ENCODE assay signal across 8 cellular contexts in genomic region chr18:80247403-80247916, GRCh38. TPM values are rescaled to one million over a fixed set of nuclear protein-coding genes. Genes with fewer than 3 reads are reported as not detected.
DNase-seq lines count a peak whose midpoint lies in the region; ATAC-seq and TF ChIP-seq lines count a peak whose summit lies in the region.

PARD6G (minus strand) TSS chr18:80247514; CDS start chr18:80247348, 166 bp downstream.

- peak within 1 kb of the TSS; percentile 72 for H3K18ac ChIP-seq in trophoblast cell (ENCODE audit: low read length)

- peaks cover 62% of the 10 kb centered on the region for H3K27me3 Mint-ChIP-seq in CD4-positive, alpha-beta T cell
- peaks cover 56% of the 10 kb centered on the region for H3K27me3 Mint-ChIP-seq in activated naive CD8-positive, alpha-beta T cell treated with anti-CD3 and anti-CD28 coated beads, Interleukin-2, amount 10 ng/mL, durations not matched to agents 7 days and 5 days

- peaks cover 0 to 20% (median 5%) of the 10 kb centered on the region in 12 donors for H3K4me1 ChIP-seq in heart left ventricle
- no peaks in the 10 kb centered on the region for H3K4me1 ChIP-seq in trophoblast cell (ENCODE audit: control insufficient read depth in 1 of 2, insufficient read depth in 2 of 2, low read length in 2 of 2)
- peaks cover 0 to 22% (median 10%) of the 10 kb centered on the region in 4 donors for H3K4me1 ChIP-seq in tibial artery

- peak; percentile 20 to 58 (median 44) for DNase-seq in CD4-positive, alpha-beta T cell
- peak; percentile 53 to 56 for DNase-seq in Kasumi-1 (lab: John Stamatoyannopoulos, UW)
- peak; percentile 80 for DNase-seq in SK-N-DZ (ENCODE audit: low spot score)
- DNase-seq in activated naive CD8-positive, alpha-beta T cell treated with anti-CD3 and anti-CD28 coated beads, Interleukin-2, amount 10 ng/mL, durations not matched to agents 7 days and 5 days: peak; percentile 69
- DNase-seq in heart left ventricle: peak; percentile 85 to 90 (median 88)
- peak; percentile 73 to 75 for DNase-seq in trophoblast cell
- peak; percentile 55 to 82 for DNase-seq in tibial artery

- H3K23ac ChIP-seq in trophoblast cell (ENCODE audit: low read length): no peak within 1 kb of the TSS

- peak within 1 kb of the TSS; percentile 21 for H3K4ac ChIP-seq in trophoblast cell (ENCODE audit: low read depth, low read length)

- peak within 1 kb of the TSS; percentile 86 for H3K14ac ChIP-seq in trophoblast cell (ENCODE audit: low read length)

- peak within 1 kb of the TSS; percentile 50 for H4K12ac ChIP-seq in trophoblast cell (ENCODE audit: low read depth, low read length)

- H3K36me3 ChIP-seq in heart left ventricle (no peaks in the 10 kb centered on the region), trophoblast cell (ENCODE audit: control insufficient read depth in 1 of 2, insufficient read depth in 2 of 2, low read length in 2 of 2) (no peaks in the 10 kb centered on the region), tibial artery (no peaks in the 10 kb centered on the region)

- no peak for TF ChIP-seq CTCF in CD4-positive, alpha-beta T cell (IDR thresholded peaks at IDR 0.05)
- TF ChIP-seq CTCF in heart left ventricle (IDR thresholded peaks at IDR 0.05) (peak in 4 of 12 donors; percentile 9 to 43 (median 21)), tibial artery (IDR thresholded peaks at IDR 0.05) (no peak)

- H3K4me3 Mint-ChIP-seq in CD4-positive, alpha-beta T cell: peak within 1 kb of the TSS; percentile 48
- peak within 1 kb of the TSS; percentile 62 for H3K4me3 Mint-ChIP-seq in activated naive CD8-positive, alpha-beta T cell treated with anti-CD3 and anti-CD28 coated beads, Interleukin-2, amount 10 ng/mL, durations not matched to agents 7 days and 5 days

- H3K27ac Mint-ChIP-seq in CD4-positive, alpha-beta T cell: no peak within 1 kb of the TSS
- H3K27ac Mint-ChIP-seq in activated naive CD8-positive, alpha-beta T cell treated with anti-CD3 and anti-CD28 coated beads, Interleukin-2, amount 10 ng/mL, durations not matched to agents 7 days and 5 days: no peak within 1 kb of the TSS

- peak within 1 kb of the TSS; percentile 84 for H4K8ac ChIP-seq in trophoblast cell (ENCODE audit: low read depth, low read length)

- peak within 1 kb of the TSS; percentile 85 for H2AFZ ChIP-seq in trophoblast cell (ENCODE audit: insufficient read depth, low read length, poor library complexity)

- no peak for TF ChIP-seq POLR2A in heart left ventricle (IDR thresholded peaks at IDR 0.05)

- peak within 1 kb of the TSS; percentile 90 for H3K4me2 ChIP-seq in trophoblast cell (ENCODE audit: low read length)

- H3K9me3 ChIP-seq in CD4-positive, alpha-beta T cell (ENCODE audit: control insufficient read depth, low read length): no peaks in the 10 kb centered on the region
- H3K9me3 ChIP-seq in heart left ventricle (no peaks in the 10 kb centered on the region), trophoblast cell (ENCODE audit: insufficient read depth, low read depth, low read length) (no peaks in the 10 kb centered on the region), tibial artery (no peaks in the 10 kb centered on the region)

- no peak within 1 kb of the TSS for H2BK12ac ChIP-seq in trophoblast cell (ENCODE audit: low read length)

- WGBS in heart left ventricle, 4 donors: 1 to 2% (median 1%) methylated on average over 9 to 60 of the region's 60 CpGs
- no CpG with 5 or more reads among the region's 60 CpGs for WGBS in trophoblast cell (ENCODE audit: extremely low coverage, insufficient coverage, insufficient read length)

- no peaks in the 10 kb centered on the region for H3K4me1 Mint-ChIP-seq in CD4-positive, alpha-beta T cell (ENCODE audit: low read depth)
- no peaks in the 10 kb centered on the region for H3K4me1 Mint-ChIP-seq in activated naive CD8-positive, alpha-beta T cell treated with anti-CD3 and anti-CD28 coated beads, Interleukin-2, amount 10 ng/mL, durations not matched to agents 7 days and 5 days

- peaks cover 5% of the 10 kb centered on the region for H3K79me2 ChIP-seq in trophoblast cell (ENCODE audit: control insufficient read depth, insufficient read depth, low read length, poor library complexity)

- H2BK5ac ChIP-seq in trophoblast cell (ENCODE audit: low read depth, low read length, poor library complexity): peak within 1 kb of the TSS; percentile 9

- peak within 1 kb of the TSS; percentile 5 for H2BK120ac ChIP-seq in trophoblast cell (ENCODE audit: insufficient read depth, low read length, poor library complexity)

- peak; percentile 60 for ATAC-seq in CD4-positive, alpha-beta T cell (ENCODE audit: poor library complexity)
- peak; percentile 56 for ATAC-seq in GM21447 (IDR thresholded peaks at IDR 0.05; ENCODE audit: unreplicated experiment)
- peak; percentile 62 for ATAC-seq in activated naive CD8-positive, alpha-beta T cell treated with anti-CD3 and anti-CD28 coated beads, Interleukin-2, amount 10 ng/mL, durations not matched to agents 7 days and 5 days (ENCODE audit: low read depth)
- peak; percentile 89 to 97 (median 95) for ATAC-seq in heart left ventricle

- H3K36me3 Mint-ChIP-seq in CD4-positive, alpha-beta T cell (ENCODE audit: low read depth): no peaks in the 10 kb centered on the region
- H3K36me3 Mint-ChIP-seq in activated naive CD8-positive, alpha-beta T cell treated with anti-CD3 and anti-CD28 coated beads, Interleukin-2, amount 10 ng/mL, durations not matched to agents 7 days and 5 days: no peaks in the 10 kb centered on the region

- H3K79me1 ChIP-seq in trophoblast cell (ENCODE audit: low read length): peaks cover 6% of the 10 kb centered on the region

- peak within 1 kb of the TSS; percentile 10 for H3K9ac ChIP-seq in trophoblast cell (ENCODE audit: low read length)

- H3K9me3 Mint-ChIP-seq in CD4-positive, alpha-beta T cell: no peaks in the 10 kb centered on the region
- no peaks in the 10 kb centered on the region for H3K9me3 Mint-ChIP-seq in activated naive CD8-positive, alpha-beta T cell treated with anti-CD3 and anti-CD28 coated beads, Interleukin-2, amount 10 ng/mL, durations not matched to agents 7 days and 5 days

- H3K4me3 ChIP-seq in heart left ventricle (peak within 1 kb of the TSS; percentile 64 to 91 (median 80)), trophoblast cell (ENCODE audit: low read depth, low read length) (peak within 1 kb of the TSS; percentile 77), tibial artery (peak within 1 kb of the TSS; percentile 60 to 85)

- H4K91ac ChIP-seq in trophoblast cell (ENCODE audit: low read depth, low read length): peak within 1 kb of the TSS; percentile 76

- POLR2A ChIA-PET in CD4-positive, alpha-beta T cell (lab: Charles Lee): no interaction called here
- POLR2A ChIA-PET in activated naive CD8-positive, alpha-beta T cell treated with anti-CD3 and anti-CD28 coated beads, Interleukin-2, amount 10 ng/mL, durations not matched to agents 7 days and 5 days (lab: Charles Lee): no interaction called here

- CTCF ChIA-PET in CD4-positive, alpha-beta T cell (lab: Charles Lee): no interaction called here

- no peak within 1 kb of the TSS for H3K27ac ChIP-seq in CD4-positive, alpha-beta T cell (ENCODE audit: low read depth, low read length)
- H3K27ac ChIP-seq in heart left ventricle: peak within 1 kb of the TSS in 5 of 12 donors; percentile 25 to 46 (median 38)
- no peak within 1 kb of the TSS for H3K27ac ChIP-seq in trophoblast cell (ENCODE audit: low read depth, low read length)
- peak within 1 kb of the TSS in 1 of 2 donors; percentile 34 for H3K27ac ChIP-seq in tibial artery

- no peak within 1 kb of the TSS for H2AK5ac ChIP-seq in trophoblast cell (ENCODE audit: low read length)

- peaks cover 40% of the 10 kb centered on the region for H3K27me3 ChIP-seq in CD4-positive, alpha-beta T cell (ENCODE audit: control insufficient read depth, insufficient read depth, low read length)
- H3K27me3 ChIP-seq in heart left ventricle (peaks cover 0 to 15% (median 0%) of the 10 kb centered on the region in 9 donors), trophoblast cell (ENCODE audit: insufficient read depth, low read length) (peaks cover 6% of the 10 kb centered on the region), tibial artery (peaks cover 0 to 3% of the 10 kb centered on the region in 2 donors)

- intact Hi-C loops in CD4-positive, alpha-beta T cell (cut with DNase I, micrococcal nuclease): no loop called here
- intact Hi-C loops in heart left ventricle (cut with DNase I) (no loop called here), tibial artery (cut with DNase I; ENCODE audit: low total_unique reads) (no loop called here)

RNA-seq across cellular contexts. Expression of gene PARD6G, which starts in this region (rescaled TPM):
- total RNA-seq in CD4-positive, alpha-beta T cell: 1 to 10 TPM in 1 of 2 experiments, under 1 TPM in 1; 0.38 to 1.1 TPM
- 10.3 and 11.8 TPM in 2 replicates for polyA plus RNA-seq in SK-N-DZ (2014; cell fraction: cytosol; rRNA removed)
- 8.2 and 11.8 TPM in 2 replicates for polyA plus RNA-seq in SK-N-DZ (2014; cell fraction: nucleus; rRNA removed)
- 1 to 10 TPM in 1 of 2 experiments, under 1 TPM in 1; 0.47 to 1.0 TPM for total RNA-seq in activated naive CD8-positive, alpha-beta T cell treated with anti-CD3 and anti-CD28 coated beads, Interleukin-2, amount 10 ng/mL, durations not matched to agents 7 days and 5 days
- 1 to 10 TPM; 1.3 to 4.2 (median 2.2) TPM for total RNA-seq in heart left ventricle
- polyA plus RNA-seq in heart left ventricle: 1 to 10 TPM in 1 of 2 donors, under 1 TPM in 1; 0.69 to 3.0 TPM
- polyA plus RNA-seq in trophoblast cell (2013): 5.5 and 5.7 TPM in 2 replicates
